ENCODE assay signal across 20 cellular contexts in the genomic region with DNA sequence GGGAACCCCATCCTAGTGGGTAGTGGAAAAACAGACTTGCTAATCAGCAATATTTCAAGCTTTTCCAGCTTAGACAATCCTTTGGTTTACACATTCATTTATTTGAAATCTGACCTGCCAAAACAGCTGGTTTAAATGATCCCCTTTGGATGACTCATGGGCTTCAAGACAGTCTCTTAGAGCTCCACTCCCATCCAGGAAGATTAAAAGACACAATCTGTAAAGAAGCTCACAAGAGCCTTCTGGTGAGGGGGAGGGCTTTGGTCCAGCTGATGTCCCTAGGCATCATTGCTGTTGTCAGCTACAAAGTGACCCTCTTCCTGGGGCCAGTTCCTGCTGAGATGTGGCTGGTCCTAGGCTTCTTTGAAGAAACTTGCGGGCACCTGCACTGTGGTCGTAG.
A peak's percentile ranks its signal among the peaks of the same experiment; 100 is the strongest.
DNase-seq lines count a peak whose midpoint lies in the region; ATAC-seq, FAIRE-seq and TF ChIP-seq lines count a peak whose summit lies in the region.
"Had no signal": no experiment of that assay in that cellular context is flagged by ENCODE, and none has a peak within 500 bp of the region (broad histone marks: within the 10 kb centered on the region; RNA-seq: fewer than 3 reads in every experiment).

No MANE protein-coding gene starts in this region.

- H3K4me3 Mint-ChIP-seq in T-cell: no peak overlapping the region
- H3K4me3 Mint-ChIP-seq: activated CD4-positive, alpha-beta memory T cell treated with anti-CD3 and anti-CD28 coated beads, Interleukin-2, amount 10 ng/mL, durations not matched to agents 7 days and 5 days; activated naive CD8-positive, alpha-beta T cell treated with anti-CD3 and anti-CD28 coated beads for 36 hours; CD4-positive, alpha-beta T cell; stimulated activated naive CD8-positive, alpha-beta T cell treated with anti-CD3 and anti-CD28 coated beads, Interleukin-15, Interleukin-2, amounts not matched to agents 100 ng/mL and 50 ng/mL, for 24 hours had no signal

- no peaks in the 10 kb centered on the region for H3K4me1 ChIP-seq in A673 (ENCODE audit: insufficient read depth, low read length, poor library complexity, severe bottlenecking)
- no peaks in the 10 kb centered on the region for H3K4me1 ChIP-seq in pancreas
- H3K4me1 ChIP-seq: right atrium auricular region had no signal

- TF ChIP-seq CTCF in A673 (conservative IDR thresholded peaks at IDR 0.05; ENCODE audit: low read depth, low read length) (no peak), fibroblast of the aortic adventitia (IDR thresholded peaks at IDR 0.05; ENCODE audit: insufficient read depth, low read length) (no peak), pancreas (IDR thresholded peaks at IDR 0.05) (no peak)

- intact Hi-C loops in A673 (cut with micrococcal nuclease; ENCODE audit: unreplicated experiment): no loop called here
- intact Hi-C loops in pancreas (cut with DNase I): no loop called here

- no TSS peak for BruUV-seq in A673 (replicated peaks; lab: Mats Ljungman, UMichigan)

- H3K9me3 Mint-ChIP-seq in T-cell: no peaks in the 10 kb centered on the region
- H3K9me3 Mint-ChIP-seq: activated CD4-positive, alpha-beta memory T cell treated with anti-CD3 and anti-CD28 coated beads, Interleukin-2, amount 10 ng/mL, durations not matched to agents 7 days and 5 days; activated naive CD8-positive, alpha-beta T cell treated with anti-CD3 and anti-CD28 coated beads for 36 hours; CD4-positive, alpha-beta T cell; stimulated activated naive CD8-positive, alpha-beta T cell treated with anti-CD3 and anti-CD28 coated beads, Interleukin-15, Interleukin-2, amounts not matched to agents 100 ng/mL and 50 ng/mL, for 24 hours had no signal

- H3K27me3 ChIP-seq in A673 (replicated peaks; ENCODE audit: insufficient read depth, low read depth, low read length, poor library complexity) (no peaks in the 10 kb centered on the region), pancreas (no peaks in the 10 kb centered on the region)
- H3K27me3 ChIP-seq: esophagus muscularis mucosa, right atrium auricular region had no signal

- H3K27me3 Mint-ChIP-seq in T-cell: no peaks in the 10 kb centered on the region
- H3K27me3 Mint-ChIP-seq: activated naive CD8-positive, alpha-beta T cell treated with anti-CD3 and anti-CD28 coated beads for 36 hours; CD4-positive, alpha-beta T cell had no signal

- no peak overlapping the region for H3K27ac Mint-ChIP-seq in T-cell
- H3K27ac Mint-ChIP-seq: activated CD4-positive, alpha-beta memory T cell treated with anti-CD3 and anti-CD28 coated beads, Interleukin-2, amount 10 ng/mL, durations not matched to agents 7 days and 5 days; activated naive CD8-positive, alpha-beta T cell treated with anti-CD3 and anti-CD28 coated beads for 36 hours; CD4-positive, alpha-beta T cell; stimulated activated naive CD8-positive, alpha-beta T cell treated with anti-CD3 and anti-CD28 coated beads, Interleukin-15, Interleukin-2, amounts not matched to agents 100 ng/mL and 50 ng/mL, for 24 hours had no signal

- no peak for FAIRE-seq in pancreas (lab: Jason Lieb, UNC)
- FAIRE-seq: G401.6 had no signal

- WGBS in pancreas, 2 donors: 94 to 97% methylated on average over 2 of the region's 2 CpGs

- H3K9me3 ChIP-seq in A673 (ENCODE audit: low read depth, low read length, poor library complexity, severe bottlenecking) (no peaks in the 10 kb centered on the region), pancreas (no peaks in the 10 kb centered on the region)
- H3K9me3 ChIP-seq: esophagus muscularis mucosa, MG63, right atrium auricular region had no signal

- ATAC-seq in pancreas (no peak), T-cell (replicated peaks in 1 of 4) (no peak)

- H3K27ac ChIP-seq in A673 (ENCODE audit: low read depth, low read length, poor library complexity, severe bottlenecking) (no peak overlapping the region), pancreas (no peak overlapping the region)
- H3K27ac ChIP-seq: esophagus muscularis mucosa, right atrium auricular region, VCaP had no signal

- no peaks in the 10 kb centered on the region for H3K36me3 ChIP-seq in A673 (ENCODE audit: insufficient read depth, low read length, poor library complexity, severe bottlenecking)
- H3K36me3 ChIP-seq in pancreas: no peaks in the 10 kb centered on the region
- H3K36me3 ChIP-seq: esophagus muscularis mucosa, MG63, right atrium auricular region had no signal

- CTCF ChIA-PET in A673 (lab: Charles Lee) (no interaction called here), T-cell (lab: Charles Lee) (interaction anchor here in 1 of 2 donors (0.6 to 1.0 kb wide), 2 partner anchors 15 to 489 kb away, joined by 3 to 5 read pairs; no protein-coding TSS in a partner anchor)

- POLR2A ChIA-PET in A673 (lab: Charles Lee; ENCODE audit: low non-redundant PET): no interaction called here
- POLR2A ChIA-PET in T-cell (lab: Charles Lee): interaction anchor here in 1 of 2 donors (0.6 kb wide), 1 partner anchor 255 kb away, joined by 4 read pairs; no protein-coding TSS in a partner anchor

- H3K36me3 Mint-ChIP-seq in T-cell: no peaks in the 10 kb centered on the region
- H3K36me3 Mint-ChIP-seq: activated naive CD8-positive, alpha-beta T cell treated with anti-CD3 and anti-CD28 coated beads for 36 hours had no signal

- peaks cover 20 to 25% (median 22%) of the 10 kb centered on the region in 3 donors for H3K4me1 Mint-ChIP-seq in T-cell

- H3K4me3 ChIP-seq in A673 (ENCODE audit: low read depth, low read length, poor library complexity, severe bottlenecking) (no peak overlapping the region), fibroblast of the aortic adventitia (ENCODE audit: low read depth, low read length) (no peak overlapping the region), pancreas (no peak overlapping the region)
- H3K4me3 ChIP-seq: esophagus muscularis mucosa, MG63, right atrium auricular region had no signal

- DNase-seq in A673 (ENCODE audit: low spot score): peak; percentile 26
- peak; percentile 29 for DNase-seq in GM03348 (ENCODE audit: low spot score)
- DNase-seq in RKO (ENCODE audit: low spot score): peak; percentile 3
- peak; percentile 2 for DNase-seq in fibroblast of the aortic adventitia (ENCODE audit: low read depth)
- DNase-seq in pancreas: no peak
- no peak for DNase-seq in NCI-H526 treated with DMSO at 0.1 percent for 48 hours (lab: John Stamatoyannopoulos, UW)
- DNase-seq in NCI-H2196 treated with DMSO at 0.1 percent for 48 hours (lab: John Stamatoyannopoulos, UW; ENCODE audit: unreplicated experiment): no peak
- no peak for DNase-seq in T-cell
- DNase-seq: activated CD4-positive, alpha-beta memory T cell treated with anti-CD3 and anti-CD28 coated beads, Interleukin-2, amount 10 ng/mL, durations not matched to agents 7 days and 5 days; activated naive CD8-positive, alpha-beta T cell treated with anti-CD3 and anti-CD28 coated beads for 36 hours; CD4-positive, alpha-beta T cell; hippocampal formation; left cardiac atrium; MG63; NCI-H1930 had no signal

Comparison
In these comparisons a context has a peak if more than half of its experiments do, and no peak if none do; other contexts are left out.
1. DNase-seq: peak in A673 (single experiment), GM03348 (single experiment), RKO (single experiment) and fibroblast of the aortic adventitia (single experiment); none in pancreas (0 of 6), NCI-H526 treated with DMSO at 0.1 percent for 48 hours (single experiment), NCI-H2196 treated with DMSO at 0.1 percent for 48 hours (single experiment) and T-cell (0 of 34).